22 cellular contexts compared by ENCODE assay signal in genomic region chr10:23373156-23373555, GRCh38. TPM values are rescaled to one million over a fixed set of nuclear protein-coding genes. Genes with fewer than 3 reads are reported as not detected.
"Had no signal": no experiment of that assay in that cellular context is flagged by ENCODE, and none has a peak within 500 bp of the region (broad histone marks: within the 10 kb centered on the region; RNA-seq: fewer than 3 reads in every experiment).

No MANE protein-coding gene starts in this region.

- ATAC-seq: activated naive CD4-positive, alpha-beta T cell treated with anti-CD3 and anti-CD28 coated beads, Interleukin-2, amount 50 U/mL, for 72 hours; heart right ventricle; left cardiac atrium; natural killer cell; right lobe of liver; stimulated activated naive CD8-positive, alpha-beta T cell treated with anti-CD3 and anti-CD28 coated beads, Interleukin-15, amount 100 ng/mL, for 72 hours had no signal

- H3K27me3 ChIP-seq: esophagus muscularis mucosa, heart right ventricle, ovary, right lobe of liver, suprapubic skin, transverse colon, uterus had no signal

- H3K36me3 ChIP-seq: esophagus muscularis mucosa, heart right ventricle, ovary, right lobe of liver, suprapubic skin, transverse colon, uterus had no signal

- H3K4me2 ChIP-seq: smooth muscle cell had no signal

- H3K9me3 ChIP-seq: esophagus muscularis mucosa, heart right ventricle, ovary, right lobe of liver, suprapubic skin, transverse colon, uterus had no signal

- H3K36me3 Mint-ChIP-seq: brain, natural killer cell had no signal

- H3K4me3 Mint-ChIP-seq: activated CD4-positive, alpha-beta T cell treated with anti-CD3 and anti-CD28 coated beads, Interleukin-2, amount 10 ng/mL, durations not matched to agents 24 days and 14 days; brain; natural killer cell; stimulated activated naive CD8-positive, alpha-beta T cell treated with anti-CD3 and anti-CD28 coated beads, Interleukin-15, amount 100 ng/mL, for 72 hours had no signal

- H3K27ac ChIP-seq: coronary artery, esophagus muscularis mucosa, heart right ventricle, ovary, right lobe of liver, suprapubic skin, transverse colon, uterus had no signal

- H3K4me1 ChIP-seq: right lobe of liver, transverse colon, uterus had no signal

- H3K9me3 Mint-ChIP-seq: natural killer cell had no signal

- H3K27me3 Mint-ChIP-seq: activated CD4-positive, alpha-beta T cell treated with anti-CD3 and anti-CD28 coated beads, Interleukin-2, amount 10 ng/mL, durations not matched to agents 24 days and 14 days; stimulated activated naive CD8-positive, alpha-beta T cell treated with anti-CD3 and anti-CD28 coated beads, Interleukin-15, amount 100 ng/mL, for 72 hours had no signal

- H3K27ac Mint-ChIP-seq: activated CD4-positive, alpha-beta T cell treated with anti-CD3 and anti-CD28 coated beads, Interleukin-2, amount 10 ng/mL, durations not matched to agents 24 days and 14 days; activated naive CD4-positive, alpha-beta T cell treated with anti-CD3 and anti-CD28 coated beads, Interleukin-2, amount 50 U/mL, for 72 hours; brain; natural killer cell had no signal

- H3K4me3 ChIP-seq: coronary artery, esophagus muscularis mucosa, heart right ventricle, ovary, right lobe of liver, smooth muscle cell, suprapubic skin, transverse colon, uterus had no signal

- DNase-seq: activated CD4-positive, alpha-beta T cell treated with anti-CD3 and anti-CD28 coated beads, Interleukin-2, amount 10 ng/mL, durations not matched to agents 24 days and 14 days; activated CD4-positive, CD25-positive, alpha-beta regulatory T cell; activated CD8-positive, alpha-beta memory T cell treated with anti-CD3 and anti-CD28 coated beads for 24 hours; activated CD8-positive, alpha-beta memory T cell treated with anti-CD3 and anti-CD28 coated beads, Interleukin-2, amount 50 U/mL, for 48 hours; activated gamma-delta T cell treated with Interleukin-2 at 50 U/mL for 16 hours; heart right ventricle; left cardiac atrium; mesendoderm; natural killer cell; ovary; right lobe of liver; stimulated activated CD4-positive, alpha-beta T cell treated with anti-CD3 and anti-CD28 coated beads, Interleukin-4, amount 100 ng/mL, for 1 hour; stimulated activated naive CD8-positive, alpha-beta T cell treated with anti-CD3 and anti-CD28 coated beads, Interleukin-15, amount 100 ng/mL, for 72 hours; transverse colon; uterus had no signal

RNA-seq across cellular contexts. Expression of gene C10orf67, which starts 28.6 kb away (rescaled TPM):
- total RNA-seq: esophagus muscularis mucosa, natural killer cell, pulmonary artery endothelial cell, right lobe of liver, smooth muscle cell, transverse colon had no signal
- polyA plus RNA-seq: smooth muscle cell had no signal
